ENCODE assay signal across 8 cellular contexts in the genomic region with DNA sequence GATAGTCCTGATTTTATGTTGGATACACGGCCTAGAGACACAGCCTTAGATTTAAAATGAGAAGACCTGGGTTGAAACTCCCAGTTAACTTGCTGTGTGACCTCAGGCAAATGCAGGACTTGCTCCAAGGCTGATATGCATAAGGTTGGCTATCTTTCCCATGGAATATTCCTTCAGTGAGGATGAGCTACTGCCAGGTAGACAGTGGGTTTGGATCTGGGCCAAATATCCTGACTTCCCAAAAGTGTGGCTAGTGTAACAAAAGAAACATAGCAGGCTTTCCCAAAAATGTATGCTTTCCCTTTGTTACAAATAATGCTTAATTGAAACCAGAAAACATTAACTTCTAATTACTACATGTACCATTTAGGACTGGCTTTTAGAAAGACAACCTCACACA. TPM values are rescaled to one million over a fixed set of nuclear protein-coding genes. Genes with fewer than 3 reads are reported as not detected.
DNase-seq lines count a peak whose midpoint lies in the region; ATAC-seq, FAIRE-seq and TF ChIP-seq lines count a peak whose summit lies in the region.

No MANE protein-coding gene starts in this region.

- WGBS in A549 (ENCODE audit: missing lambda C conversion rate), result 68% methylated on average over 1 of the region's 1 CpG

- ATAC-seq in A549 (peak; percentile 8 to 36; a peak in 2 of 6 replicates), naive B cell (ENCODE audit: low read depth in 2 of 2) (no peak), GM21360 (IDR thresholded peaks at IDR 0.05; ENCODE audit: unreplicated experiment) (no peak), HG02973 (IDR thresholded peaks at IDR 0.05; ENCODE audit: unreplicated experiment) (no peak)

- H3K4me1 ChIP-seq in A549, result peaks cover 33% of the 10 kb centered on the region

- TF ChIP-seq POLR2A in A549 (IDR thresholded peaks at IDR 0.05; ENCODE audit: low read length) (no peak), H54 (IDR thresholded peaks at IDR 0.05; ENCODE audit: low read depth, low read length) (no peak)

- no peak for TF ChIP-seq RAD21 in A549 (conservative IDR thresholded peaks at IDR 0.05 in 1 of 2, IDR thresholded peaks at IDR 0.05 in 1 of 2)

- H3K4me3 ChIP-seq in A549, result peak overlapping the region; percentile 73; the same call in 2 of the 3 replicates

- H3K27ac Mint-ChIP-seq in IgD-negative memory B cell, result peak overlapping the region; percentile 44 to 94 (median 92)
- peak overlapping the region; percentile 85 to 96 (median 90) for H3K27ac Mint-ChIP-seq in naive B cell

- DNase-seq in A549 (ENCODE audit: low read depth in 1 of 2, low spot score in 1 of 2), result no peak
- peak in 2 of 61 donors; percentile 18 to 22 for DNase-seq in caudate nucleus (lab: John Stamatoyannopoulos, UW)
- no peak for DNase-seq in naive B cell
- DNase-seq in NCI-H1092 treated with DMSO at 0.1 percent for 48 hours (lab: John Stamatoyannopoulos, UW), result no peak
- no peak for DNase-seq in H54 (ENCODE audit: insufficient read length, low spot score)

- no peaks in the 10 kb centered on the region for H3K9me3 Mint-ChIP-seq in IgD-negative memory B cell
- peaks cover 0 to 3% (median 0%) of the 10 kb centered on the region in 7 donors for H3K9me3 Mint-ChIP-seq in naive B cell

- H3K27ac ChIP-seq in A549 (peak overlapping the region; percentile 89 to 98), caudate nucleus (ENCODE audit: low read depth, low read length) (peak overlapping the region; percentile 78)

- no peaks in the 10 kb centered on the region for H3K27me3 Mint-ChIP-seq in IgD-negative memory B cell
- H3K27me3 Mint-ChIP-seq in naive B cell, result peaks cover 10 to 29% (median 18%) of the 10 kb centered on the region in 3 donors

- peaks cover 42 to 59% (median 55%) of the 10 kb centered on the region in 3 donors for H3K4me1 Mint-ChIP-seq in IgD-negative memory B cell
- peaks cover 41 to 64% (median 52%) of the 10 kb centered on the region in 3 donors for H3K4me1 Mint-ChIP-seq in naive B cell

- no peak for TF ChIP-seq EP300 in A549 (IDR thresholded peaks at IDR 0.05)

- H3K4me2 ChIP-seq in A549, result peak overlapping the region; percentile 73

- POLR2A ChIA-PET in A549 (lab: Yijun Ruan, JAX), result interaction anchor here (0.9 kb wide), 1 partner anchor 222 kb away, joined by 3 read pairs; no protein-coding TSS in a partner anchor

- no peak for TF ChIP-seq CTCF in A549 (IDR thresholded peaks at IDR 0.05)

- no peak for FAIRE-seq in A549 (lab: Jason Lieb, UNC)
- no peak for FAIRE-seq in H54 (lab: Jason Lieb, UNC)

- H3K4me3 Mint-ChIP-seq in IgD-negative memory B cell, result peak overlapping the region; percentile 89 to 96 (median 94)
- peak overlapping the region; percentile 41 to 96 (median 92) for H3K4me3 Mint-ChIP-seq in naive B cell

- CTCF ChIA-PET in A549 (lab: Yijun Ruan, JAX), result interaction anchor here (1.2 to 11.8 kb wide), 2 partner anchors 204 to 225 kb away, joined by 4 to 98 read pairs; no protein-coding TSS in a partner anchor

- H3K36me3 Mint-ChIP-seq in IgD-negative memory B cell, result peaks cover 2% of the 10 kb centered on the region
- H3K36me3 Mint-ChIP-seq in naive B cell, result peaks cover 0 to 3% of the 10 kb centered on the region in 2 donors

- no peaks in the 10 kb centered on the region for H3K9me3 ChIP-seq in A549

TF ChIP-seq in A549, 52 proteins besides CTCF, POLR2A, EP300 and RAD21:
- TF ChIP-seq, protein P1, sequence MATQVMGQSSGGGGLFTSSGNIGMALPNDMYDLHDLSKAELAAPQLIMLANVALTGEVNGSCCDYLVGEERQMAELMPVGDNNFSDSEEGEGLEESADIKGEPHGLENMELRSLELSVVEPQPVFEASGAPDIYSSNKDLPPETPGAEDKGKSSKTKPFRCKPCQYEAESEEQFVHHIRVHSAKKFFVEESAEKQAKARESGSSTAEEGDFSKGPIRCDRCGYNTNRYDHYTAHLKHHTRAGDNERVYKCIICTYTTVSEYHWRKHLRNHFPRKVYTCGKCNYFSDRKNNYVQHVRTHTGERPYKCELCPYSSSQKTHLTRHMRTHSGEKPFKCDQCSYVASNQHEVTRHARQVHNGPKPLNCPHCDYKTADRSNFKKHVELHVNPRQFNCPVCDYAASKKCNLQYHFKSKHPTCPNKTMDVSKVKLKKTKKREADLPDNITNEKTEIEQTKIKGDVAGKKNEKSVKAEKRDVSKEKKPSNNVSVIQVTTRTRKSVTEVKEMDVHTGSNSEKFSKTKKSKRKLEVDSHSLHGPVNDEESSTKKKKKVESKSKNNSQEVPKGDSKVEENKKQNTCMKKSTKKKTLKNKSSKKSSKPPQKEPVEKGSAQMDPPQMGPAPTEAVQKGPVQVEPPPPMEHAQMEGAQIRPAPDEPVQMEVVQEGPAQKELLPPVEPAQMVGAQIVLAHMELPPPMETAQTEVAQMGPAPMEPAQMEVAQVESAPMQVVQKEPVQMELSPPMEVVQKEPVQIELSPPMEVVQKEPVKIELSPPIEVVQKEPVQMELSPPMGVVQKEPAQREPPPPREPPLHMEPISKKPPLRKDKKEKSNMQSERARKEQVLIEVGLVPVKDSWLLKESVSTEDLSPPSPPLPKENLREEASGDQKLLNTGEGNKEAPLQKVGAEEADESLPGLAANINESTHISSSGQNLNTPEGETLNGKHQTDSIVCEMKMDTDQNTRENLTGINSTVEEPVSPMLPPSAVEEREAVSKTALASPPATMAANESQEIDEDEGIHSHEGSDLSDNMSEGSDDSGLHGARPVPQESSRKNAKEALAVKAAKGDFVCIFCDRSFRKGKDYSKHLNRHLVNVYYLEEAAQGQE (IDR thresholded peaks at IDR 0.05), result no peak
- TF ChIP-seq ESRRA (IDR thresholded peaks at IDR 0.05; ENCODE audit: borderline replicate concordance, low read length) (no peak), TP53 (CRISPR knock-in tag; IDR thresholded peaks at IDR 0.05) (no peak), EHF (CRISPR knock-in tag; IDR thresholded peaks at IDR 0.05) (no peak)

RNA-seq across cellular contexts. Expression of a gene that starts 0.7 kb away (rescaled TPM):
- 4.5 and 8.0 TPM in 2 replicates for polyA plus RNA-seq in A549 (2011; rRNA removed)
- 2.5 and 2.7 TPM in 2 replicates for polyA plus RNA-seq in A549 (2012; cell fraction: cytosol; rRNA removed)
- 0.84 and 1.5 TPM in 2 replicates for polyA plus RNA-seq in A549 (2012; cell fraction: nucleus; rRNA removed)
- polyA plus RNA-seq in A549 (2017; fragmentation: RNase III; extraction: RNeasy Plus Mini Kit Qiagen cat#74134 plus additional on column Dnase treatment), result 14.0 to 14.9 TPM (median 14.6 TPM) in 3 replicates
- polyA minus RNA-seq in A549 (2011; rRNA and poly(A)+ RNA removed), result 1.9 and 2.6 TPM in 2 replicates
- 33.6 TPM for polyA plus RNA-seq in IgD-negative memory B cell
- 10 to 100 TPM; 26.5 to 38.9 (median 33.4) TPM for polyA plus RNA-seq in naive B cell (ENCODE audit: low read depth in 6 of 6)

Comparison
In these comparisons a context has a peak if more than half of its experiments do, and no peak if none do; other contexts are left out.
1. ATAC-seq: peak in A549 (2 of 2); none in naive B cell (0 of 2), GM21360 (single experiment) and HG02973 (single experiment).